ENCODE assay signal across 11 cellular contexts in genomic region chr1:235207202-235207565, GRCh38. TPM values are rescaled to one million over a fixed set of nuclear protein-coding genes. Genes with fewer than 3 reads are reported as not detected.
DNase-seq lines count a peak whose midpoint lies in the region; ATAC-seq and TF ChIP-seq lines count a peak whose summit lies in the region.
"Had no signal": no experiment of that assay in that cellular context is flagged by ENCODE, and none has a peak within 500 bp of the region (broad histone marks: within the 10 kb centered on the region; RNA-seq: fewer than 3 reads in every experiment).

No MANE protein-coding gene starts in this region.

- no peak for TF ChIP-seq POLR2A in erythroblast (IDR thresholded peaks at IDR 0.05; ENCODE audit: low read length)

- peaks cover 15% of the 10 kb centered on the region for H3K36me3 Mint-ChIP-seq in activated CD8-positive, alpha-beta T cell treated with anti-CD3 and anti-CD28 coated beads for 36 hours (ENCODE audit: low read depth)
- H3K36me3 Mint-ChIP-seq in stimulated activated memory B cell treated with anti-CD40 and anti-IgM and Interleukin-4, amounts not matched to agents 10 μg/mL and 1 μg/mL and 100 μg/mL, for 72 hours, result peaks cover 42% of the 10 kb centered on the region

- intact Hi-C loops in activated CD8-positive, alpha-beta T cell treated with anti-CD3 and anti-CD28 coated beads for 36 hours (cut with micrococcal nuclease), result no loop called here
- intact Hi-C loops in posterior vena cava (cut with DNase I), result no loop called here

- peak; percentile 82 for ATAC-seq in activated CD8-positive, alpha-beta T cell treated with anti-CD3 and anti-CD28 coated beads for 36 hours
- ATAC-seq in stimulated activated memory B cell treated with anti-CD40 and anti-IgM and Interleukin-4, amounts not matched to agents 10 μg/mL and 1 μg/mL and 100 μg/mL, for 72 hours, result no peak
- ATAC-seq: lower lobe of right lung, upper lobe of right lung had no signal

- CTCF ChIA-PET in activated CD8-positive, alpha-beta T cell treated with anti-CD3 and anti-CD28 coated beads for 36 hours (lab: Charles Lee), result interaction anchor here (2.1 kb wide), 1 partner anchor 209 kb away, joined by 8 read pairs; no protein-coding TSS in a partner anchor

- no peaks in the 10 kb centered on the region for H3K27me3 Mint-ChIP-seq in activated CD8-positive, alpha-beta T cell treated with anti-CD3 and anti-CD28 coated beads for 36 hours
- no peaks in the 10 kb centered on the region for H3K27me3 Mint-ChIP-seq in stimulated activated memory B cell treated with anti-CD40 and anti-IgM and Interleukin-4, amounts not matched to agents 10 μg/mL and 1 μg/mL and 100 μg/mL, for 72 hours

- H3K4me3 Mint-ChIP-seq in activated CD8-positive, alpha-beta T cell treated with anti-CD3 and anti-CD28 coated beads for 36 hours, result peak overlapping the region; percentile 7
- no peak overlapping the region for H3K4me3 Mint-ChIP-seq in stimulated activated memory B cell treated with anti-CD40 and anti-IgM and Interleukin-4, amounts not matched to agents 10 μg/mL and 1 μg/mL and 100 μg/mL, for 72 hours

- H3K9me3 Mint-ChIP-seq in activated CD8-positive, alpha-beta T cell treated with anti-CD3 and anti-CD28 coated beads for 36 hours, result no peaks in the 10 kb centered on the region
- H3K9me3 Mint-ChIP-seq in stimulated activated memory B cell treated with anti-CD40 and anti-IgM and Interleukin-4, amounts not matched to agents 10 μg/mL and 1 μg/mL and 100 μg/mL, for 72 hours, result no peaks in the 10 kb centered on the region

- no peak for TF ChIP-seq CTCF in activated CD8-positive, alpha-beta T cell treated with anti-CD3 and anti-CD28 coated beads for 36 hours (IDR thresholded peaks at IDR 0.05)

- peak overlapping the region; percentile 89 for H3K27ac Mint-ChIP-seq in activated CD8-positive, alpha-beta T cell treated with anti-CD3 and anti-CD28 coated beads for 36 hours
- H3K27ac Mint-ChIP-seq in stimulated activated memory B cell treated with anti-CD40 and anti-IgM and Interleukin-4, amounts not matched to agents 10 μg/mL and 1 μg/mL and 100 μg/mL, for 72 hours, result peak overlapping the region; percentile 4

- POLR2A ChIA-PET in activated CD8-positive, alpha-beta T cell treated with anti-CD3 and anti-CD28 coated beads for 36 hours (lab: Charles Lee), result interaction anchor here (0.6 to 1.1 kb wide), 4 partner anchors 47 to 297 kb away, joined by 3 to 5 read pairs (median 3); partner anchors contain the start of genes B3GALNT2 and RBM34

- H3K4me1 Mint-ChIP-seq in activated CD8-positive, alpha-beta T cell treated with anti-CD3 and anti-CD28 coated beads for 36 hours (ENCODE audit: low read depth), result peaks cover 31% of the 10 kb centered on the region
- peaks cover 6% of the 10 kb centered on the region for H3K4me1 Mint-ChIP-seq in stimulated activated memory B cell treated with anti-CD40 and anti-IgM and Interleukin-4, amounts not matched to agents 10 μg/mL and 1 μg/mL and 100 μg/mL, for 72 hours

- peak in 3 of 4 experiments; percentile 3 to 6 (median 5) for DNase-seq in activated CD4-positive, CD25-positive, alpha-beta regulatory T cell (lab: John Stamatoyannopoulos, UW)
- DNase-seq in activated CD4-positive, CD25-positive, alpha-beta regulatory T cell treated with anti-CD3 and anti-CD28 coated beads, Interleukin-2, amount 50 U/mL, for 72 hours, result no peak
- DNase-seq in activated CD8-positive, alpha-beta T cell treated with anti-CD3 and anti-CD28 coated beads for 36 hours, result peak; percentile 72
- DNase-seq in erythroblast (lab: John Stamatoyannopoulos, UW) (peak; percentile 11 to 28), GDM1 (lab: John Stamatoyannopoulos, UW) (no peak), posterior vena cava (ENCODE audit: low spot score) (no peak), H4 (ENCODE audit: low spot score) (no peak)
- DNase-seq: lower lobe of right lung, NCI-H1092, upper lobe of right lung had no signal

RNA-seq across cellular contexts. Expression of gene RBM34, which starts 46.1 kb away (rescaled TPM):
- total RNA-seq in activated CD8-positive, alpha-beta T cell treated with anti-CD3 and anti-CD28 coated beads for 36 hours, result 100 to 1,000 TPM; 136 TPM
- 10 to 100 TPM; 57.7 to 61.1 TPM for total RNA-seq in posterior vena cava
- total RNA-seq in H4 (2014; rRNA removed; shearing (Covaris generic)), result 43.4 and 76.4 TPM in 2 replicates

Comparison
In these comparisons a context has a peak if more than half of its experiments do, and no peak if none do; other contexts are left out.
1. DNase-seq: peak in activated CD4-positive, CD25-positive, alpha-beta regulatory T cell (3 of 4), activated CD8-positive, alpha-beta T cell treated with anti-CD3 and anti-CD28 coated beads for 36 hours (single experiment) and erythroblast (2 of 2); none in activated CD4-positive, CD25-positive, alpha-beta regulatory T cell treated with anti-CD3 and anti-CD28 coated beads, Interleukin-2, amount 50 U/mL, for 72 hours (single experiment), GDM1 (single experiment), posterior vena cava (single experiment) and H4 (single experiment).